Comparison of ENCODE assay signal across 1 cellular context in genomic region chr5:170747357-170747756, GRCh38.
TF ChIP-seq lines count a peak whose summit lies in the region.

No MANE protein-coding gene starts in this region.

TF ChIP-seq in H1, 55 proteins besides CTCF, POLR2A, EP300 and RAD21:
- no peak for TF ChIP-seq TAF7 (optimal IDR thresholded peaks at IDR 0.05; ENCODE audit: borderline replicate concordance, low read depth, low read length)
- no peak for TF ChIP-seq SRF (IDR thresholded peaks at IDR 0.05; ENCODE audit: low read depth, low read length)
- TF ChIP-seq ASH2L (IDR thresholded peaks at IDR 0.05; ENCODE audit: low read length), result no peak
- no peak for TF ChIP-seq MAX (IDR thresholded peaks at IDR 0.05)
- no peak for TF ChIP-seq BACH1 (IDR thresholded peaks at IDR 0.05; ENCODE audit: low read length)
- TF ChIP-seq YY1 (IDR thresholded peaks at IDR 0.05; ENCODE audit: low read depth, low read length), result no peak
- TF ChIP-seq CTBP2 (IDR thresholded peaks at IDR 0.05; ENCODE audit: borderline replicate concordance, insufficient read depth, insufficient read length, low read length), result no peak
